Comparison of ENCODE assay signal across 8 cellular contexts in genomic region chr1:155277896-155278688, GRCh38. TPM values are rescaled to one million over a fixed set of nuclear protein-coding genes. Genes with fewer than 3 reads are reported as not detected.
A peak's percentile ranks its signal among the peaks of the same experiment; 100 is the strongest.
DNase-seq lines count a peak whose midpoint lies in the region; ATAC-seq and TF ChIP-seq lines count a peak whose summit lies in the region.

No MANE protein-coding gene starts in this region.

- peak overlapping the region; percentile 75 for H3K4me3 Mint-ChIP-seq in activated naive CD8-positive, alpha-beta T cell treated with anti-CD3 and anti-CD28 coated beads, Interleukin-2, amount 10 ng/mL, durations not matched to agents 7 days and 5 days

- TF ChIP-seq CTCF in MM.1S (IDR thresholded peaks at IDR 0.05; ENCODE audit: low read length): peak; percentile 71

- H3K27me3 Mint-ChIP-seq in activated naive CD8-positive, alpha-beta T cell treated with anti-CD3 and anti-CD28 coated beads, Interleukin-2, amount 10 ng/mL, durations not matched to agents 7 days and 5 days: no peaks in the 10 kb centered on the region

- peaks cover 22% of the 10 kb centered on the region for H3F3A ChIP-seq in MM.1S (ENCODE audit: insufficient read depth, low read length)

- H3K4me1 Mint-ChIP-seq in activated naive CD8-positive, alpha-beta T cell treated with anti-CD3 and anti-CD28 coated beads, Interleukin-2, amount 10 ng/mL, durations not matched to agents 7 days and 5 days: peaks cover 18% of the 10 kb centered on the region

- H3K27me3 ChIP-seq in MM.1S (replicated peaks; ENCODE audit: insufficient read depth, low read length) (no peaks in the 10 kb centered on the region), skeletal muscle satellite cell (ENCODE audit: control insufficient read depth, insufficient read depth, low read length) (no peaks in the 10 kb centered on the region)

- H3K9ac ChIP-seq in MM.1S (ENCODE audit: low read length) (peak overlapping the region; percentile 20; the same call in 1 of the 2 replicates), skeletal muscle satellite cell (ENCODE audit: low read depth, low read length) (peak overlapping the region; percentile 72)

- H3K9me3 ChIP-seq in MM.1S (replicated peaks; ENCODE audit: insufficient read depth, low read length) (no peaks in the 10 kb centered on the region), skeletal muscle satellite cell (replicated peaks; ENCODE audit: low read length) (no peaks in the 10 kb centered on the region)

- no peaks in the 10 kb centered on the region for H3K36me3 Mint-ChIP-seq in activated naive CD8-positive, alpha-beta T cell treated with anti-CD3 and anti-CD28 coated beads, Interleukin-2, amount 10 ng/mL, durations not matched to agents 7 days and 5 days

- no peaks in the 10 kb centered on the region for H3K9me3 Mint-ChIP-seq in activated naive CD8-positive, alpha-beta T cell treated with anti-CD3 and anti-CD28 coated beads, Interleukin-2, amount 10 ng/mL, durations not matched to agents 7 days and 5 days

- H2AFZ ChIP-seq in MM.1S (ENCODE audit: low read length): peak overlapping the region; percentile 83

- DNase-seq in DMS79 treated with DMSO at 0.1 percent for 48 hours (lab: John Stamatoyannopoulos, UW) (peak; percentile 74), MM.1S (peak; percentile 73), SKM-1 treated with dmso at 0.1 percent for 144 hours (lab: John Stamatoyannopoulos, UW; ENCODE audit: unreplicated experiment) (peak; percentile 74), iPS DF 19.7 (ENCODE audit: low read depth, low spot score) (peak; percentile 91), midbrain (lab: John Stamatoyannopoulos, UW) (no peak)
- peak; percentile 74 for DNase-seq in activated naive CD8-positive, alpha-beta T cell treated with anti-CD3 and anti-CD28 coated beads, Interleukin-2, amount 10 ng/mL, durations not matched to agents 7 days and 5 days

- POLR2A ChIA-PET in activated naive CD8-positive, alpha-beta T cell treated with anti-CD3 and anti-CD28 coated beads, Interleukin-2, amount 10 ng/mL, durations not matched to agents 7 days and 5 days (lab: Charles Lee): interaction anchor here (0.6 to 1.3 kb wide), 3 partner anchors 29 to 213 kb away, joined by 3 to 5 read pairs (median 3); no protein-coding TSS in a partner anchor

- no peaks in the 10 kb centered on the region for H4K20me1 ChIP-seq in MM.1S (ENCODE audit: insufficient read depth, low read length)

- no peaks in the 10 kb centered on the region for H3K9me2 ChIP-seq in MM.1S (replicated peaks; ENCODE audit: insufficient read depth, low read length)

- peak overlapping the region; percentile 99 for H3K4me2 ChIP-seq in MM.1S (ENCODE audit: low read depth, low read length)
- peak overlapping the region; percentile 97 for H3K4me2 ChIP-seq in skeletal muscle satellite cell (ENCODE audit: low read length)

- peaks cover 6% of the 10 kb centered on the region for H3K79me2 ChIP-seq in MM.1S (ENCODE audit: low read length)

- peak; percentile 24 for ATAC-seq in activated naive CD8-positive, alpha-beta T cell treated with anti-CD3 and anti-CD28 coated beads, Interleukin-2, amount 10 ng/mL, durations not matched to agents 7 days and 5 days (ENCODE audit: low read depth)
- ATAC-seq in HG02970 (IDR thresholded peaks at IDR 0.05; ENCODE audit: low FRiP score, unreplicated experiment): no peak

- no peak overlapping the region for H3K27ac Mint-ChIP-seq in activated naive CD8-positive, alpha-beta T cell treated with anti-CD3 and anti-CD28 coated beads, Interleukin-2, amount 10 ng/mL, durations not matched to agents 7 days and 5 days

- H3K36me3 ChIP-seq in MM.1S (replicated peaks; ENCODE audit: insufficient read depth, low read length) (no peaks in the 10 kb centered on the region), skeletal muscle satellite cell (ENCODE audit: insufficient read depth, low read length) (no peaks in the 10 kb centered on the region)

- H3K4me3 ChIP-seq in MM.1S (ENCODE audit: low read length) (peak overlapping the region; percentile 76), skeletal muscle satellite cell (ENCODE audit: low read length) (peak overlapping the region; percentile 82)

- H3K4me1 ChIP-seq in MM.1S (ENCODE audit: low read length): peaks cover 16% of the 10 kb centered on the region
- peaks cover 17% of the 10 kb centered on the region for H3K4me1 ChIP-seq in skeletal muscle satellite cell (ENCODE audit: control insufficient read depth, insufficient read depth, low read length)

- H3K27ac ChIP-seq in MM.1S (ENCODE audit: low read length): no peak overlapping the region

RNA-seq across cellular contexts. Expression of gene HCN3, which starts 0.8 kb away (rescaled TPM):
- 1 to 10 TPM; 5.0 to 6.7 TPM for total RNA-seq in activated naive CD8-positive, alpha-beta T cell treated with anti-CD3 and anti-CD28 coated beads, Interleukin-2, amount 10 ng/mL, durations not matched to agents 7 days and 5 days
- total RNA-seq in skeletal muscle satellite cell (2012; rRNA removed): 0.25 and 0.44 TPM in 2 replicates

RNA-seq across cellular contexts. Expression of gene CLK2, which starts 4.8 kb away (rescaled TPM):
- 100 to 1,000 TPM; 110 to 112 TPM for total RNA-seq in activated naive CD8-positive, alpha-beta T cell treated with anti-CD3 and anti-CD28 coated beads, Interleukin-2, amount 10 ng/mL, durations not matched to agents 7 days and 5 days
- total RNA-seq in skeletal muscle satellite cell (2012; rRNA removed): 17.7 and 23.4 TPM in 2 replicates

RNA-seq across cellular contexts. Expression of gene SCAMP3, which starts 15.9 kb away (rescaled TPM):
- total RNA-seq in activated naive CD8-positive, alpha-beta T cell treated with anti-CD3 and anti-CD28 coated beads, Interleukin-2, amount 10 ng/mL, durations not matched to agents 7 days and 5 days: 10 to 100 TPM; 81.7 to 84.2 TPM
- total RNA-seq in skeletal muscle satellite cell (2012; rRNA removed): 29.9 and 45.0 TPM in 2 replicates

RNA-seq across cellular contexts. Expression of gene ENTREP3, which starts 22.8 kb away (rescaled TPM):
- total RNA-seq in activated naive CD8-positive, alpha-beta T cell treated with anti-CD3 and anti-CD28 coated beads, Interleukin-2, amount 10 ng/mL, durations not matched to agents 7 days and 5 days: 10 to 100 TPM; 26.0 to 29.4 TPM
- total RNA-seq in skeletal muscle satellite cell (2012; rRNA removed): 7.4 and 8.3 TPM in 2 replicates

RNA-seq across cellular contexts. Expression of gene PKLR, which starts 23.1 kb away (rescaled TPM):
- total RNA-seq in activated naive CD8-positive, alpha-beta T cell treated with anti-CD3 and anti-CD28 coated beads, Interleukin-2, amount 10 ng/mL, durations not matched to agents 7 days and 5 days: not detected
- total RNA-seq in skeletal muscle satellite cell (2012; rRNA removed): not detected in 2 replicates
